ENCODE assay signal across 1 cellular context in the genomic region with DNA sequence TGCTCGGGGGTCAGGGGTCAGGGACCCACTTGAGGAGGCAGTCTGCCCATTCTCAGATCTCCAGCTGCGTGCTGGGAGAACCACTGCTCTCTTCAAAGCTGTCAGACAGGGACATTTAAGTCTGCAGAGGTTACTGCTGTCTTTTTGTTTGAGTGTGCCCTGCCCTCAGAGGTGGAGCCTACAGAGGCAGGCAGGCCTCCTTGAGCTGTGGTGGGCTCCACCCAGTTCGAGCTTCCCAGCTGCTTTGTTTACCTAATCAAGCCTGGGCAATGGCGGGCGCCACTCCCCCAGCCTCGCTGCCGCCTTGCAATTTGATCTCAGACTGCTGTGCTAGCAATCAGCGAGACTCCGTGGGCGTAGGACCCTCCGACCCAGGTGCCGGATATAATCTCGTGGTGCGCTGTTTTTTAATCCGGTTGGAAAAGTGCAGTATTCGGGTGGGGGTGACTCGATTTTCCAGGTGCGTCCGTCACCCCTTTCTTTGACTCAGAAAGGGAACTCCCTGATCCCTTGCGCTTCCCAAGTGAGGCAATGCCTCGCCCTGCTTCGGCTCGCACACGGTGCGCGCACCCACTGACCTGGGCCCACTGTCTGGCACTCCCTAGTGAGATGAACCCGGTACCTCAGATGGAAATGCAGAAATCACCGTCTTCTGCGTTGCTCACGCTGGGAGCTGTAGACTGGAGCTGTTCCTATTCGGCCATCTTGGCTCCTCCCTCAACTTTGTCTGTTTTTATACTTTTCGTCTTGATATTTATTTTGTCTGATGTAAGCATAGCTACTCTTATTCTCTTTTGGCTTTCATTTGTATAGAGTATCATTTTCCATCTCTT.
TF ChIP-seq lines count a peak whose summit lies in the region.

No MANE protein-coding gene starts in this region.

TF ChIP-seq in HEK293, 187 proteins besides CTCF, POLR2A, EP300 and RAD21 (continued from another document):
- TF ChIP-seq, protein P1, sequence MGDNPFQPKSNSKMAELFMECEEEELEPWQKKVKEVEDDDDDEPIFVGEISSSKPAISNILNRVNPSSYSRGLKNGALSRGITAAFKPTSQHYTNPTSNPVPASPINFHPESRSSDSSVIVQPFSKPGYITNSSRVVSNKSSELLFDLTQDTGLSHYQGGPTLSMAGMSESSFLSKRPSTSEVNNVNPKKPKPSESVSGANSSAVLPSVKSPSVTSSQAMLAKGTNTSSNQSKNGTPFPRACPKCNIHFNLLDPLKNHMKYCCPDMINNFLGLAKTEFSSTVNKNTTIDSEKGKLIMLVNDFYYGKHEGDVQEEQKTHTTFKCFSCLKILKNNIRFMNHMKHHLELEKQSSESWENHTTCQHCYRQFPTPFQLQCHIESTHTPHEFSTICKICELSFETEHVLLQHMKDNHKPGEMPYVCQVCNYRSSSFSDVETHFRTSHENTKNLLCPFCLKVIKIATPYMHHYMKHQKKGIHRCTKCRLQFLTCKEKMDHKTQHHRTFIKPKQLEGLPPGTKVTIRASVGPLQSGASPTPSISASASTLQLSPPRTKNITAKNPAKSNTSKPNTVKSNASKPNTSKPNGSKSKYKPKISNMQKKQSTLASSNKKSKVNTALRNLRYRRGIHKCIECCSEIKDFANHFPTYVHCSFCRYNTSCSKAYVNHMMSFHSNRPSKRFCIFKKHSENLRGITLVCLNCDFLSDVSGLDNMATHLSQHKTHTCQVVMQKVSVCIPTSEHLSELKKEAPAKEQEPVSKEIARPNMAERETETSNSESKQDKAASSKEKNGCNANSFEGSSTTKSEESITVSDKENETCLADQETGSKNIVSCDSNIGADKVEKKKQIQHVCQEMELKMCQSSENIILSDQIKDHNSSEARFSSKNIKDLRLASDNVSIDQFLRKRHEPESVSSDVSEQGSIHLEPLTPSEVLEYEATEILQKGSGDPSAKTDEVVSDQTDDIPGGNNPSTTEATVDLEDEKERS (tag by site-specific recombination; IDR thresholded peaks at IDR 0.05): 0 out of 2 replicates have a peak, but pooled peaks have one; percentile 24
- TF ChIP-seq ZEB2 (tag by site-specific recombination; IDR thresholded peaks at IDR 0.05): peak; percentile 19; the same call in 1 of the 2 replicates
- TF ChIP-seq, protein P2, sequence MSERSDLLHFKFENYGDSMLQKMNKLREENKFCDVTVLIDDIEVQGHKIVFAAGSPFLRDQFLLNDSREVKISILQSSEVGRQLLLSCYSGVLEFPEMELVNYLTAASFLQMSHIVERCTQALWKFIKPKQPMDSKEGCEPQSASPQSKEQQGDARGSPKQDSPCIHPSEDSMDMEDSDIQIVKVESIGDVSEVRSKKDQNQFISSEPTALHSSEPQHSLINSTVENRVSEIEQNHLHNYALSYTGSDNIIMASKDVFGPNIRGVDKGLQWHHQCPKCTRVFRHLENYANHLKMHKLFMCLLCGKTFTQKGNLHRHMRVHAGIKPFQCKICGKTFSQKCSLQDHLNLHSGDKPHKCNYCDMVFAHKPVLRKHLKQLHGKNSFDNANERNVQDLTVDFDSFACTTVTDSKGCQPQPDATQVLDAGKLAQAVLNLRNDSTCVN (tag by site-specific recombination; optimal IDR thresholded peaks at IDR 0.05): peak; percentile 77
- TF ChIP-seq, protein P3, sequence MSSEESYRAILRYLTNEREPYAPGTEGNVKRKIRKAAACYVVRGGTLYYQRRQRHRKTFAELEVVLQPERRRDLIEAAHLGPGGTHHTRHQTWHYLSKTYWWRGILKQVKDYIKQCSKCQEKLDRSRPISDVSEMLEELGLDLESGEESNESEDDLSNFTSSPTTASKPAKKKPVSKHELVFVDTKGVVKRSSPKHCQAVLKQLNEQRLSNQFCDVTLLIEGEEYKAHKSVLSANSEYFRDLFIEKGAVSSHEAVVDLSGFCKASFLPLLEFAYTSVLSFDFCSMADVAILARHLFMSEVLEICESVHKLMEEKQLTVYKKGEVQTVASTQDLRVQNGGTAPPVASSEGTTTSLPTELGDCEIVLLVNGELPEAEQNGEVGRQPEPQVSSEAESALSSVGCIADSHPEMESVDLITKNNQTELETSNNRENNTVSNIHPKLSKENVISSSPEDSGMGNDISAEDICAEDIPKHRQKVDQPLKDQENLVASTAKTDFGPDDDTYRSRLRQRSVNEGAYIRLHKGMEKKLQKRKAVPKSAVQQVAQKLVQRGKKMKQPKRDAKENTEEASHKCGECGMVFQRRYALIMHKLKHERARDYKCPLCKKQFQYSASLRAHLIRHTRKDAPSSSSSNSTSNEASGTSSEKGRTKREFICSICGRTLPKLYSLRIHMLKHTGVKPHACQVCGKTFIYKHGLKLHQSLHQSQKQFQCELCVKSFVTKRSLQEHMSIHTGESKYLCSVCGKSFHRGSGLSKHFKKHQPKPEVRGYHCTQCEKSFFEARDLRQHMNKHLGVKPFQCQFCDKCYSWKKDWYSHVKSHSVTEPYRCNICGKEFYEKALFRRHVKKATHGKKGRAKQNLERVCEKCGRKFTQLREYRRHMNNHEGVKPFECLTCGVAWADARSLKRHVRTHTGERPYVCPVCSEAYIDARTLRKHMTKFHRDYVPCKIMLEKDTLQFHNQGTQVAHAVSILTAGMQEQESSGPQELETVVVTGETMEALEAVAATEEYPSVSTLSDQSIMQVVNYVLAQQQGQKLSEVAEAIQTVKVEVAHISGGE (tag by site-specific recombination; conservative IDR thresholded peaks at IDR 0.05; ENCODE audit: low read depth): peak; percentile 52
- TF ChIP-seq ZNF335 (tag by site-specific recombination; conservative IDR thresholded peaks at IDR 0.05): peak; percentile 67
- peak; percentile 79 for TF ChIP-seq PRDM1 (tag by site-specific recombination; IDR thresholded peaks at IDR 0.05)
- peak; percentile 93 for TF ChIP-seq ZFP69B (tag by site-specific recombination; IDR thresholded peaks at IDR 0.05)
- 0 out of 2 replicates have a peak, but pooled peaks have one; percentile 22 for TF ChIP-seq ZNF2 (tag by site-specific recombination; IDR thresholded peaks at IDR 0.05)
- TF ChIP-seq, protein P4, sequence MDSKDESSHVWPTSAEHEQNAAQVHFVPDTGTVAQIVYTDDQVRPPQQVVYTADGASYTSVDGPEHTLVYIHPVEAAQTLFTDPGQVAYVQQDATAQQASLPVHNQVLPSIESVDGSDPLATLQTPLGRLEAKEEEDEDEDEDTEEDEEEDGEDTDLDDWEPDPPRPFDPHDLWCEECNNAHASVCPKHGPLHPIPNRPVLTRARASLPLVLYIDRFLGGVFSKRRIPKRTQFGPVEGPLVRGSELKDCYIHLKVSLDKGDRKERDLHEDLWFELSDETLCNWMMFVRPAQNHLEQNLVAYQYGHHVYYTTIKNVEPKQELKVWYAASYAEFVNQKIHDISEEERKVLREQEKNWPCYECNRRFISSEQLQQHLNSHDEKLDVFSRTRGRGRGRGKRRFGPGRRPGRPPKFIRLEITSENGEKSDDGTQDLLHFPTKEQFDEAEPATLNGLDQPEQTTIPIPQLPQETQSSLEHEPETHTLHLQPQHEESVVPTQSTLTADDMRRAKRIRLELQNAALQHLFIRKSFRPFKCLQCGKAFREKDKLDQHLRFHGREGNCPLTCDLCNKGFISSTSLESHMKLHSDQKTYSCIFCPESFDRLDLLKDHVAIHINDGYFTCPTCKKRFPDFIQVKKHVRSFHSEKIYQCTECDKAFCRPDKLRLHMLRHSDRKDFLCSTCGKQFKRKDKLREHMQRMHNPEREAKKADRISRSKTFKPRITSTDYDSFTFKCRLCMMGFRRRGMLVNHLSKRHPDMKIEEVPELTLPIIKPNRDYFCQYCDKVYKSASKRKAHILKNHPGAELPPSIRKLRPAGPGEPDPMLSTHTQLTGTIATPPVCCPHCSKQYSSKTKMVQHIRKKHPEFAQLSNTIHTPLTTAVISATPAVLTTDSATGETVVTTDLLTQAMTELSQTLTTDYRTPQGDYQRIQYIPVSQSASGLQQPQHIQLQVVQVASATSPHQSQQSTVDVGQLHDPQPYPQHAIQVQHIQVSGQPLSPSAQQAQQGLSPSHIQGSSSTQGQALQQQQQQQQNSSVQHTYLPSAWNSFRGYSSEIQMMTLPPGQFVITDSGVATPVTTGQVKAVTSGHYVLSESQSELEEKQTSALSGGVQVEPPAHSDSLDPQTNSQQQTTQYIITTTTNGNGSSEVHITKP (tag by site-specific recombination; IDR thresholded peaks at IDR 0.05): peak; percentile 80
- TF ChIP-seq ZIC2 (tag by site-specific recombination; IDR thresholded peaks at IDR 0.05): peak; percentile 28
- peak; percentile 66; the same call in 1 of the 2 replicates for TF ChIP-seq ZBTB20 (tag by site-specific recombination; IDR thresholded peaks at IDR 0.05)
- TF ChIP-seq, protein P5, sequence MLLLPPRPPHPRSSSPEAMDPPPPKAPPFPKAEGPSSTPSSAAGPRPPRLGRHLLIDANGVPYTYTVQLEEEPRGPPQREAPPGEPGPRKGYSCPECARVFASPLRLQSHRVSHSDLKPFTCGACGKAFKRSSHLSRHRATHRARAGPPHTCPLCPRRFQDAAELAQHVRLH (tag by site-specific recombination; IDR thresholded peaks at IDR 0.05): 0 out of 2 replicates have a peak, but pooled peaks have one; percentile 14
- 0 out of 2 replicates have a peak, but pooled peaks have one; percentile 23 for TF ChIP-seq EGR2 (tag by site-specific recombination; IDR thresholded peaks at IDR 0.05; ENCODE audit: low read depth)
- TF ChIP-seq, protein P6, sequence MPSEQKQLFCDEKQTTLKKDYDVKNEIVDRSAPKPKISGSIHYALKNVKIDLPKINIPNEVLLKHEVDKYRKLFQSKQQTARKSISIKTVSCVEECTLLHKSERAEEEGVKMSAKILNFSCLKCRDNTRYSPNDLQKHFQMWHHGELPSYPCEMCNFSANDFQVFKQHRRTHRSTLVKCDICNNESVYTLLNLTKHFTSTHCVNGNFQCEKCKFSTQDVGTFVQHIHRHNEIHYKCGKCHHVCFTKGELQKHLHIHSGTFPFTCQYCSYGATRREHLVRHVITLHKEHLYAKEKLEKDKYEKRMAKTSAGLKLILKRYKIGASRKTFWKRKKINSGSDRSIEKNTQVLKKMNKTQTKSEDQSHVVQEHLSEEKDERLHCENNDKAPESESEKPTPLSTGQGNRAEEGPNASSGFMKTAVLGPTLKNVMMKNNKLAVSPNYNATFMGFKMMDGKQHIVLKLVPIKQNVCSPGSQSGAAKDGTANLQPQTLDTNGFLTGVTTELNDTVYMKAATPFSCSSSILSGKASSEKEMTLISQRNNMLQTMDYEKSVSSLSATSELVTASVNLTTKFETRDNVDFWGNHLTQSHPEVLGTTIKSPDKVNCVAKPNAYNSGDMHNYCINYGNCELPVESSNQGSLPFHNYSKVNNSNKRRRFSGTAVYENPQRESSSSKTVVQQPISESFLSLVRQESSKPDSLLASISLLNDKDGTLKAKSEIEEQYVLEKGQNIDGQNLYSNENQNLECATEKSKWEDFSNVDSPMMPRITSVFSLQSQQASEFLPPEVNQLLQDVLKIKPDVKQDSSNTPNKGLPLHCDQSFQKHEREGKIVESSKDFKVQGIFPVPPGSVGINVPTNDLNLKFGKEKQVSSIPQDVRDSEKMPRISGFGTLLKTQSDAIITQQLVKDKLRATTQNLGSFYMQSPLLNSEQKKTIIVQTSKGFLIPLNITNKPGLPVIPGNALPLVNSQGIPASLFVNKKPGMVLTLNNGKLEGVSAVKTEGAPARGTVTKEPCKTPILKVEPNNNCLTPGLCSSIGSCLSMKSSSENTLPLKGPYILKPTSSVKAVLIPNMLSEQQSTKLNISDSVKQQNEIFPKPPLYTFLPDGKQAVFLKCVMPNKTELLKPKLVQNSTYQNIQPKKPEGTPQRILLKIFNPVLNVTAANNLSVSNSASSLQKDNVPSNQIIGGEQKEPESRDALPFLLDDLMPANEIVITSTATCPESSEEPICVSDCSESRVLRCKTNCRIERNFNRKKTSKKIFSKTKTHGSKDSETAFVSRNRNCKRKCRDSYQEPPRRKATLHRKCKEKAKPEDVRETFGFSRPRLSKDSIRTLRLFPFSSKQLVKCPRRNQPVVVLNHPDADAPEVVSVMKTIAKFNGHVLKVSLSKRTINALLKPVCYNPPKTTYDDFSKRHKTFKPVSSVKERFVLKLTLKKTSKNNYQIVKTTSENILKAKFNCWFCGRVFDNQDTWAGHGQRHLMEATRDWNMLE (tag by site-specific recombination; conservative IDR thresholded peaks at IDR 0.05; ENCODE audit: low read depth): peak; percentile 42; the same call in 1 of the 2 replicates
- TF ChIP-seq ZNF600 (tag by site-specific recombination; IDR thresholded peaks at IDR 0.05): 0 out of 2 replicates have a peak, but pooled peaks have one; percentile 39
- peak; percentile 42 for TF ChIP-seq ZNF366 (tag by site-specific recombination; conservative IDR thresholded peaks at IDR 0.05)
- TF ChIP-seq, protein P7, sequence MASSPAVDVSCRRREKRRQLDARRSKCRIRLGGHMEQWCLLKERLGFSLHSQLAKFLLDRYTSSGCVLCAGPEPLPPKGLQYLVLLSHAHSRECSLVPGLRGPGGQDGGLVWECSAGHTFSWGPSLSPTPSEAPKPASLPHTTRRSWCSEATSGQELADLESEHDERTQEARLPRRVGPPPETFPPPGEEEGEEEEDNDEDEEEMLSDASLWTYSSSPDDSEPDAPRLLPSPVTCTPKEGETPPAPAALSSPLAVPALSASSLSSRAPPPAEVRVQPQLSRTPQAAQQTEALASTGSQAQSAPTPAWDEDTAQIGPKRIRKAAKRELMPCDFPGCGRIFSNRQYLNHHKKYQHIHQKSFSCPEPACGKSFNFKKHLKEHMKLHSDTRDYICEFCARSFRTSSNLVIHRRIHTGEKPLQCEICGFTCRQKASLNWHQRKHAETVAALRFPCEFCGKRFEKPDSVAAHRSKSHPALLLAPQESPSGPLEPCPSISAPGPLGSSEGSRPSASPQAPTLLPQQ (tag by site-specific recombination; IDR thresholded peaks at IDR 0.05): peak; percentile 96
- peak; percentile 40; the same call in 1 of the 2 replicates for TF ChIP-seq GLIS1 (tag by site-specific recombination; IDR thresholded peaks at IDR 0.05)
- TF ChIP-seq ZNF501 (tag by site-specific recombination; IDR thresholded peaks at IDR 0.05): peak; percentile 26; the same call in 1 of the 2 replicates
- TF ChIP-seq ZBTB48 (tag by site-specific recombination; IDR thresholded peaks at IDR 0.05): peak; percentile 94
- TF ChIP-seq SP7 (tag by site-specific recombination; IDR thresholded peaks at IDR 0.05): peak; percentile 46; the same call in 1 of the 2 replicates
- TF ChIP-seq ZBTB17 (tag by site-specific recombination; IDR thresholded peaks at IDR 0.05): peak; percentile 80
- TF ChIP-seq, protein P8, sequence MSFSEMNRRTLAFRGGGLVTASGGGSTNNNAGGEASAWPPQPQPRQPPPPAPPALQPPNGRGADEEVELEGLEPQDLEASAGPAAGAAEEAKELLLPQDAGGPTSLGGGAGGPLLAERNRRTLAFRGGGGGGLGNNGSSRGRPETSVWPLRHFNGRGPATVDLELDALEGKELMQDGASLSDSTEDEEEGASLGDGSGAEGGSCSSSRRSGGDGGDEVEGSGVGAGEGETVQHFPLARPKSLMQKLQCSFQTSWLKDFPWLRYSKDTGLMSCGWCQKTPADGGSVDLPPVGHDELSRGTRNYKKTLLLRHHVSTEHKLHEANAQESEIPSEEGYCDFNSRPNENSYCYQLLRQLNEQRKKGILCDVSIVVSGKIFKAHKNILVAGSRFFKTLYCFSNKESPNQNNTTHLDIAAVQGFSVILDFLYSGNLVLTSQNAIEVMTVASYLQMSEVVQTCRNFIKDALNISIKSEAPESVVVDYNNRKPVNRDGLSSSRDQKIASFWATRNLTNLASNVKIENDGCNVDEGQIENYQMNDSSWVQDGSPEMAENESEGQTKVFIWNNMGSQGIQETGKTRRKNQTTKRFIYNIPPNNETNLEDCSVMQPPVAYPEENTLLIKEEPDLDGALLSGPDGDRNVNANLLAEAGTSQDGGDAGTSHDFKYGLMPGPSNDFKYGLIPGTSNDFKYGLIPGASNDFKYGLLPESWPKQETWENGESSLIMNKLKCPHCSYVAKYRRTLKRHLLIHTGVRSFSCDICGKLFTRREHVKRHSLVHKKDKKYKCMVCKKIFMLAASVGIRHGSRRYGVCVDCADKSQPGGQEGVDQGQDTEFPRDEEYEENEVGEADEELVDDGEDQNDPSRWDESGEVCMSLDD (tag by site-specific recombination; IDR thresholded peaks at IDR 0.05): 0 out of 2 replicates have a peak, but pooled peaks have one; percentile 43
TF ChIP-seq in HEK293: peak in this region for 28; not testable (repeated sequence) for 159.
